In the genomic region with DNA sequence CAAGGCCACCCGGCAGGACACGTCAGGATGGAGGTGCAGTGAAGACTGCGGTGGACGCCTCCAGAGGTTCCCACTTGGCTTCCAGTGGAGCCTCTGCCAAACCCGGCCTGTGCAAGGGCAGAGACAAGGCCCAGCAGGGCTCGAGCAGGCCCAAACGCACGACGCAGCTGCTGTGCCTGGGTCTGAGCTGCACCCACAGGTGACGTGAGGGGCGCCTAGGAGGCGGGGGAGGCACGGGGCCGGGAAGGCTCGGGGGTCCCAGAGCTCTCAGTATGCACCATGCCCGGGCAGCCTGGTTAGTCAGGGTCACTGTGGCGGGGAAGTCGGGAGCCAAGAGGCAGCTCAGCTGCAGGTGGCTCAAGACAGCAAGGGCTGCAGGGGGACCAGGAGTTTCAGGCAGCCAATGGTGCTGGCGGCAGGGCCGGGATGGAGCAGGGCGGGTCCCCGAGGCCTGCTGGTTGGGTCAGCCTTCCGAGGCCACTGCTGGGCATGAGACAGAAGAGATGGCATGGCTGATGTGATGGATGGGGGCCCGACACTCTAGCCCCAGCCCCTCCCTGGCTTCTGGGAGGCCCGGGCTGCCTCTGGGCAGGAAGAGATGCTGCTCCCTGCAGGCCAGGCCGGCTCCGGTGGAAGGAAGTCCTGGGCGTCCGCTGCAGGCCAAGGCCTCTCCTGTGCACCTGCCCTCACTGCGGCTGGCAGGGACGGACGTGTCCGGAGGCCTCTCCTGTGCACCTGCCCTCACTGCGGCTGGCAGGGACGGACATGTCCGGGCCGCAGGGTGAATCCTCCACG, we compare ENCODE assay signal across 28 cellular contexts.
"Had no signal": no experiment of that assay in that cellular context is flagged by ENCODE, and none has a peak within 500 bp of the region (broad histone marks: within the 10 kb centered on the region; RNA-seq: fewer than 3 reads in every experiment).

No MANE protein-coding gene starts in this region.

- H3K4me1 Mint-ChIP-seq: activated T-helper 17 cell treated with anti-CD3 and anti-CD28 coated beads, Interleukin-2, amount 50 U/mL, for 72 hours; endodermal cell had no signal

- H3K27me3 Mint-ChIP-seq: brain had no signal

- DNase-seq: activated CD4-positive, alpha-beta T cell treated with anti-CD3 and anti-CD28 coated beads for 48 hours; activated CD4-positive, alpha-beta T cell treated with anti-CD3 and anti-CD28 coated beads, Interleukin-2, amount 50 U/mL, for 1 hour; activated CD4-positive, alpha-beta T cell treated with anti-CD3 and anti-CD28 coated beads, Interleukin-2, amount 50 U/mL, for 48 hours; activated CD4-positive, CD25-positive, alpha-beta regulatory T cell; activated CD8-positive, alpha-beta memory T cell treated with anti-CD3 and anti-CD28 coated beads for 24 hours; activated CD8-positive, alpha-beta T cell treated with anti-CD3 and anti-CD28 coated beads for 36 hours; activated effector memory CD4-positive, alpha-beta T cell treated with Interleukin-2 at 50 U/mL for 16 hours; activated gamma-delta T cell treated with Interleukin-2 at 50 U/mL for 16 hours; activated naive CD4-positive, alpha-beta T cell treated with anti-CD3 and anti-CD28 coated beads, Interleukin-2, amount 50 U/mL, for 16 hours; activated naive CD4-positive, alpha-beta T cell treated with Interleukin-2 at 50 U/mL for 16 hours; activated T-cell treated with anti-CD3 and anti-CD28 coated beads, Interleukin-2, amount 50 U/mL, for 4 hours; amniotic stem cell; anterior cingulate cortex; central memory CD4-positive, alpha-beta T cell; cerebellar nuclear complex; colonic mucosa; dorsolateral prefrontal cortex; effector memory CD4-positive, alpha-beta T cell; endodermal cell; foreskin fibroblast; head of caudate nucleus; T-helper 2 cell had no signal

- H3K9me3 Mint-ChIP-seq: activated CD8-positive, alpha-beta T cell treated with anti-CD3 and anti-CD28 coated beads for 36 hours; activated T-cell treated with anti-CD3 and anti-CD28 coated beads, Interleukin-2, amount 50 U/mL, for 4 hours; activated T-helper 17 cell treated with anti-CD3 and anti-CD28 coated beads, Interleukin-2, amount 50 U/mL, for 72 hours; brain; endodermal cell had no signal

- H3K4me3 Mint-ChIP-seq: activated CD8-positive, alpha-beta T cell treated with anti-CD3 and anti-CD28 coated beads for 36 hours; activated naive CD8-positive, alpha-beta T cell; activated T-cell treated with anti-CD3 and anti-CD28 coated beads, Interleukin-2, amount 50 U/mL, for 4 hours; activated T-helper 17 cell treated with anti-CD3 and anti-CD28 coated beads, Interleukin-2, amount 50 U/mL, for 72 hours; brain; endodermal cell had no signal

- ATAC-seq: activated CD8-positive, alpha-beta T cell treated with anti-CD3 and anti-CD28 coated beads for 36 hours; activated T-cell treated with anti-CD3 and anti-CD28 coated beads, Interleukin-2, amount 50 U/mL, for 4 hours; activated T-helper 17 cell treated with anti-CD3 and anti-CD28 coated beads, Interleukin-2, amount 50 U/mL, for 72 hours; esophagus mucosa had no signal

- H3K27ac Mint-ChIP-seq: activated CD8-positive, alpha-beta T cell treated with anti-CD3 and anti-CD28 coated beads for 36 hours; activated naive CD8-positive, alpha-beta T cell; activated T-helper 17 cell treated with anti-CD3 and anti-CD28 coated beads, Interleukin-2, amount 50 U/mL, for 72 hours; endodermal cell had no signal

- H3K4me1 ChIP-seq: breast epithelium, colonic mucosa had no signal

- H3K27me3 ChIP-seq: cardiac muscle cell, colonic mucosa, dorsolateral prefrontal cortex had no signal

- H3K4me3 ChIP-seq: breast epithelium, cardiac muscle cell, colonic mucosa, dorsolateral prefrontal cortex had no signal

- H3K36me3 ChIP-seq: breast epithelium, cardiac muscle cell, colonic mucosa had no signal

- H3K27ac ChIP-seq: breast epithelium, cardiac muscle cell, colonic mucosa, dorsolateral prefrontal cortex had no signal

- H3K36me3 Mint-ChIP-seq: activated naive CD8-positive, alpha-beta T cell; brain had no signal

- H3K9me3 ChIP-seq: breast epithelium, colonic mucosa had no signal
